32 cellular contexts compared by ENCODE assay signal in genomic region chr12:14911131-14911530, GRCh38. TPM values are rescaled to one million over a fixed set of nuclear protein-coding genes. Genes with fewer than 3 reads are reported as not detected.
DNase-seq lines count a peak whose midpoint lies in the region; ATAC-seq, FAIRE-seq and TF ChIP-seq lines count a peak whose summit lies in the region.
"Had no signal": no experiment of that assay in that cellular context is flagged by ENCODE, and none has a peak within 500 bp of the region (broad histone marks: within the 10 kb centered on the region; RNA-seq: fewer than 3 reads in every experiment).

No MANE protein-coding gene starts in this region.

- H3K27me3 ChIP-seq in endothelial cell of umbilical vein (ENCODE audit: control insufficient read depth in 2 of 2, insufficient read depth in 2 of 2, low read length in 2 of 2): no peaks in the 10 kb centered on the region
- H3K27me3 ChIP-seq: adrenal gland, hepatocyte, neural progenitor cell, pancreas had no signal

- DNase-seq in activated T-cell treated with anti-CD3 and anti-CD28 coated beads, Interleukin-2, amount 50 U/mL, for 72 hours: no peak
- DNase-seq in activated T-cell treated with anti-CD3 and anti-CD28 coated beads, Interleukin-2, amount 50 U/mL, for 48 hours: no peak
- no peak for DNase-seq in activated T-helper 2 cell treated with anti-CD3 and anti-CD28 coated beads, Interferon-gamma antibody, Interleukin-2, Interleukin-4, amounts not matched to agents 10 μg/mL and 5 μg/mL and 100 μg/mL, durations not matched to agents 14 hours and 24 hours and 36 hours (ENCODE audit: low spot score)
- DNase-seq in endothelial cell of umbilical vein (ENCODE audit: low read depth, low spot score) (no peak), SHP77 (lab: John Stamatoyannopoulos, UW) (no peak)
- DNase-seq in stimulated activated naive CD8-positive, alpha-beta T cell treated with anti-CD3 and anti-CD28 coated beads, Interleukin-15, amount 100 ng/mL, for 72 hours: no peak
- DNase-seq in central memory CD4-positive, alpha-beta T cell: no peak
- no peak for DNase-seq in stimulated activated naive CD4-positive, alpha-beta T cell (lab: John Stamatoyannopoulos, UW)
- DNase-seq: activated CD4-positive, CD25-positive, alpha-beta regulatory T cell treated with anti-CD3 and anti-CD28 coated beads, Interleukin-2, amount 50 U/mL, for 72 hours; adrenal gland; CD4-positive, alpha-beta T cell; DND-41; GF-D8; KBM-7; MM.1S; NCI-H1105 treated with DMSO at 0.1 percent for 48 hours; NCI-H1930; NK-92 treated with Interleukin-12 subunit alpha and Interleukin-12 subunit beta, amount 100 ng/mL, for 24 hours; pancreas; stimulated activated naive B cell treated with anti-CD40 and anti-IgM and Interleukin-4, amounts not matched to agents 10 μg/mL and 1 μg/mL and 100 μg/mL, for 72 hours; T-helper 2 cell had no signal

- BruUV-seq in endothelial cell of umbilical vein (replicated peaks; lab: Mats Ljungman, UMichigan): no TSS peak

- dilution Hi-C loops in endothelial cell of umbilical vein (cut with MboI; ENCODE audit: extremely low pct_ligation_motif_present, low sequenced_read_pairs): no loop called here

- no peaks in the 10 kb centered on the region for H3K79me2 ChIP-seq in endothelial cell of umbilical vein (ENCODE audit: control insufficient read depth, insufficient read depth, low read length)
- H3K79me2 ChIP-seq: hepatocyte had no signal

- POLR2A ChIA-PET in endothelial cell of umbilical vein (lab: Charles Lee): no interaction called here

- peaks cover 21% of the 10 kb centered on the region for H3K4me1 ChIP-seq in endothelial cell of umbilical vein (ENCODE audit: control insufficient read depth, extremely low read depth, insufficient read depth, low read length)
- H3K4me1 ChIP-seq: HAP-1, neural progenitor cell, pancreas had no signal

- no peaks in the 10 kb centered on the region for H3K36me3 ChIP-seq in endothelial cell of umbilical vein (ENCODE audit: control insufficient read depth in 2 of 2, extremely low read depth in 1 of 2, insufficient read depth in 2 of 2, low read length in 2 of 2)
- H3K36me3 ChIP-seq: adrenal gland, HAP-1, neural progenitor cell, thoracic aorta had no signal

- no peak for ATAC-seq in activated T-cell treated with anti-CD3 and anti-CD28 coated beads, Interleukin-2, amount 50 U/mL, for 72 hours (replicated peaks in 1 of 2)
- no peak for ATAC-seq in stimulated activated naive CD8-positive, alpha-beta T cell treated with anti-CD3 and anti-CD28 coated beads, Interleukin-15, amount 100 ng/mL, for 72 hours
- ATAC-seq: pancreas; Right ventricle myocardium inferior; SK-N-SH treated with all-trans-retinoic acid at 6 μM for 48 hours; stimulated activated naive B cell treated with anti-CD40 and anti-IgM and Interleukin-4, amounts not matched to agents 10 μg/mL and 1 μg/mL and 100 μg/mL, for 72 hours had no signal

- H3K9me3 ChIP-seq in endothelial cell of umbilical vein (replicated peaks; ENCODE audit: control insufficient read depth, insufficient read depth, low read length): no peaks in the 10 kb centered on the region
- H3K9me3 ChIP-seq: adrenal gland, HAP-1, pancreas, thoracic aorta had no signal

- peaks cover 0 to 5% of the 10 kb centered on the region in 2 donors for H3K9me3 Mint-ChIP-seq in activated T-cell treated with anti-CD3 and anti-CD28 coated beads, Interleukin-2, amount 50 U/mL, for 72 hours
- H3K9me3 Mint-ChIP-seq in activated T-helper 2 cell treated with anti-CD3 and anti-CD28 coated beads, Interferon-gamma antibody, Interleukin-2, Interleukin-4, amounts not matched to agents 10 μg/mL and 5 μg/mL and 100 μg/mL, durations not matched to agents 14 hours and 24 hours and 36 hours: no peaks in the 10 kb centered on the region
- H3K9me3 Mint-ChIP-seq in stimulated activated naive CD8-positive, alpha-beta T cell treated with anti-CD3 and anti-CD28 coated beads, Interleukin-15, amount 100 ng/mL, for 72 hours: peaks cover 0 to 7% of the 10 kb centered on the region in 2 donors
- H3K9me3 Mint-ChIP-seq: CD4-positive, alpha-beta T cell; neural progenitor cell had no signal

- peaks cover 58% of the 10 kb centered on the region for H3K4me1 Mint-ChIP-seq in activated T-cell treated with anti-CD3 and anti-CD28 coated beads, Interleukin-2, amount 50 U/mL, for 72 hours (ENCODE audit: low read depth)
- peaks cover 24% of the 10 kb centered on the region for H3K4me1 Mint-ChIP-seq in activated T-helper 2 cell treated with anti-CD3 and anti-CD28 coated beads, Interferon-gamma antibody, Interleukin-2, Interleukin-4, amounts not matched to agents 10 μg/mL and 5 μg/mL and 100 μg/mL, durations not matched to agents 14 hours and 24 hours and 36 hours (ENCODE audit: low read depth)
- H3K4me1 Mint-ChIP-seq in stimulated activated naive CD8-positive, alpha-beta T cell treated with anti-CD3 and anti-CD28 coated beads, Interleukin-15, amount 100 ng/mL, for 72 hours: peaks cover 30% of the 10 kb centered on the region
- H3K4me1 Mint-ChIP-seq: neural progenitor cell had no signal

- H3K4me3 Mint-ChIP-seq in activated T-cell treated with anti-CD3 and anti-CD28 coated beads, Interleukin-2, amount 50 U/mL, for 72 hours: peak overlapping the region; percentile 73 to 84
- no peak overlapping the region for H3K4me3 Mint-ChIP-seq in activated T-helper 2 cell treated with anti-CD3 and anti-CD28 coated beads, Interferon-gamma antibody, Interleukin-2, Interleukin-4, amounts not matched to agents 10 μg/mL and 5 μg/mL and 100 μg/mL, durations not matched to agents 14 hours and 24 hours and 36 hours (ENCODE audit: low read depth)
- peak overlapping the region; percentile 18 to 73 for H3K4me3 Mint-ChIP-seq in stimulated activated naive CD8-positive, alpha-beta T cell treated with anti-CD3 and anti-CD28 coated beads, Interleukin-15, amount 100 ng/mL, for 72 hours
- H3K4me3 Mint-ChIP-seq: brain; CD4-positive, alpha-beta T cell; neural progenitor cell; stimulated activated naive B cell treated with anti-CD40 and anti-IgM and Interleukin-4, amounts not matched to agents 10 μg/mL and 1 μg/mL and 100 μg/mL, for 72 hours had no signal

- peak overlapping the region; percentile 80 for H3K27ac Mint-ChIP-seq in activated T-cell treated with anti-CD3 and anti-CD28 coated beads, Interleukin-2, amount 50 U/mL, for 72 hours
- H3K27ac Mint-ChIP-seq in activated T-helper 2 cell treated with anti-CD3 and anti-CD28 coated beads, Interferon-gamma antibody, Interleukin-2, Interleukin-4, amounts not matched to agents 10 μg/mL and 5 μg/mL and 100 μg/mL, durations not matched to agents 14 hours and 24 hours and 36 hours: peak overlapping the region; percentile 91
- H3K27ac Mint-ChIP-seq in stimulated activated naive CD8-positive, alpha-beta T cell treated with anti-CD3 and anti-CD28 coated beads, Interleukin-15, amount 100 ng/mL, for 72 hours: peak overlapping the region; percentile 5 to 94
- H3K27ac Mint-ChIP-seq: brain; CD4-positive, alpha-beta T cell; neural progenitor cell; stimulated activated naive B cell treated with anti-CD40 and anti-IgM and Interleukin-4, amounts not matched to agents 10 μg/mL and 1 μg/mL and 100 μg/mL, for 72 hours had no signal

- H4K20me1 ChIP-seq in endothelial cell of umbilical vein (replicated peaks; ENCODE audit: control insufficient read depth, extremely low read depth, insufficient read depth, low read length): no peaks in the 10 kb centered on the region

- no peak overlapping the region for H3K9ac ChIP-seq in endothelial cell of umbilical vein (replicated peaks; ENCODE audit: extremely low read depth, insufficient read depth, low read length)
- H3K9ac ChIP-seq: neural progenitor cell had no signal

- TF ChIP-seq POLR2A in endothelial cell of umbilical vein (IDR thresholded peaks at IDR 0.05; ENCODE audit: low read depth, low read length): no peak

- intact Hi-C loops in activated T-helper 2 cell treated with anti-CD3 and anti-CD28 coated beads, Interferon-gamma antibody, Interleukin-2, Interleukin-4, amounts not matched to agents 10 μg/mL and 5 μg/mL and 100 μg/mL, durations not matched to agents 14 hours and 24 hours and 36 hours (cut with micrococcal nuclease): no loop called here
- intact Hi-C loops in endothelial cell of umbilical vein (cut with micrococcal nuclease): no loop called here

- no peak overlapping the region for H3K4me2 ChIP-seq in endothelial cell of umbilical vein (ENCODE audit: insufficient read depth, low read length)
- H3K4me2 ChIP-seq: hepatocyte, neural progenitor cell had no signal

- H3K9me1 ChIP-seq in endothelial cell of umbilical vein (replicated peaks; ENCODE audit: control insufficient read depth, extremely low read depth, insufficient read depth, low read length): no peaks in the 10 kb centered on the region

- peak overlapping the region; percentile 69 for H3K27ac ChIP-seq in endothelial cell of umbilical vein (ENCODE audit: insufficient read depth, low read depth, low read length)
- H3K27ac ChIP-seq: HL-60, neural progenitor cell, pancreas, thoracic aorta had no signal

- no peaks in the 10 kb centered on the region for H3K27me3 Mint-ChIP-seq in activated T-cell treated with anti-CD3 and anti-CD28 coated beads, Interleukin-2, amount 50 U/mL, for 72 hours (ENCODE audit: low read depth)
- H3K27me3 Mint-ChIP-seq in activated T-helper 2 cell treated with anti-CD3 and anti-CD28 coated beads, Interferon-gamma antibody, Interleukin-2, Interleukin-4, amounts not matched to agents 10 μg/mL and 5 μg/mL and 100 μg/mL, durations not matched to agents 14 hours and 24 hours and 36 hours (ENCODE audit: low read depth): no peaks in the 10 kb centered on the region
- H3K27me3 Mint-ChIP-seq in stimulated activated naive CD8-positive, alpha-beta T cell treated with anti-CD3 and anti-CD28 coated beads, Interleukin-15, amount 100 ng/mL, for 72 hours: no peaks in the 10 kb centered on the region
- H3K27me3 Mint-ChIP-seq: CD4-positive, alpha-beta T cell; stimulated activated naive B cell treated with anti-CD40 and anti-IgM and Interleukin-4, amounts not matched to agents 10 μg/mL and 1 μg/mL and 100 μg/mL, for 72 hours had no signal

- no peak for FAIRE-seq in endothelial cell of umbilical vein (lab: Jason Lieb, UNC)
- FAIRE-seq: D721Med, pancreas had no signal

- peaks cover 12 to 16% of the 10 kb centered on the region in 2 donors for H3K36me3 Mint-ChIP-seq in activated T-cell treated with anti-CD3 and anti-CD28 coated beads, Interleukin-2, amount 50 U/mL, for 72 hours (ENCODE audit: insufficient read depth in 2 of 2)
- peaks cover 73% of the 10 kb centered on the region for H3K36me3 Mint-ChIP-seq in activated T-helper 2 cell treated with anti-CD3 and anti-CD28 coated beads, Interferon-gamma antibody, Interleukin-2, Interleukin-4, amounts not matched to agents 10 μg/mL and 5 μg/mL and 100 μg/mL, durations not matched to agents 14 hours and 24 hours and 36 hours (ENCODE audit: low read depth)
- H3K36me3 Mint-ChIP-seq: brain, neural progenitor cell had no signal

- CTCF ChIA-PET in endothelial cell of umbilical vein (lab: Charles Lee): no interaction called here

- no peak for TF ChIP-seq CTCF in endothelial cell of umbilical vein (IDR thresholded peaks at IDR 0.05; ENCODE audit: extremely low read depth in 1 of 2, insufficient read depth in 1 of 2, low read depth in 1 of 2, low read length in 2 of 2)

- no peak overlapping the region for H3K4me3 ChIP-seq in endothelial cell of umbilical vein (replicated peaks in 1 of 3; ENCODE audit: insufficient read depth in 1 of 3, low read depth in 1 of 3, low read length in 3 of 3)
- H3K4me3 ChIP-seq: adrenal gland, HAP-1, hepatocyte, lung, neural progenitor cell, pancreas, thoracic aorta had no signal

- H2AFZ ChIP-seq in endothelial cell of umbilical vein (ENCODE audit: low read depth, low read length): no peak overlapping the region
- H2AFZ ChIP-seq: hepatocyte, neural progenitor cell had no signal

RNA-seq across cellular contexts. Expression of gene MGP, which starts 25.5 kb away (rescaled TPM):
- total RNA-seq in activated T-cell treated with anti-CD3 and anti-CD28 coated beads, Interleukin-2, amount 50 U/mL, for 72 hours: under 1 TPM in 1 of 2 donors, not detected in 1; 0.67 TPM
- not detected in 2 replicates for total RNA-seq in activated T-helper 2 cell treated with anti-CD3 and anti-CD28 coated beads, Interferon-gamma antibody, Interleukin-2, Interleukin-4, amounts not matched to agents 10 μg/mL and 5 μg/mL and 100 μg/mL, durations not matched to agents 14 hours and 24 hours and 36 hours
- total RNA-seq in endothelial cell of umbilical vein: 284 and 398 TPM in 2 replicates
- 479 and 538 TPM in 2 replicates for polyA plus RNA-seq in endothelial cell of umbilical vein
- 472 and 563 TPM in 2 replicates for polyA plus RNA-seq in endothelial cell of umbilical vein (2011; cell fraction: cytosol; rRNA removed)
- 160 and 196 TPM in 2 replicates for polyA plus RNA-seq in endothelial cell of umbilical vein (2011; cell fraction: nucleus; rRNA removed)
- polyA plus RNA-seq in endothelial cell of umbilical vein (2012): 268 and 939 TPM in 2 replicates
- 264 and 315 TPM in 2 replicates for polyA minus RNA-seq in endothelial cell of umbilical vein
- not detected for polyA minus RNA-seq in endothelial cell of umbilical vein (2011; cell fraction: cytosol; rRNA and poly(A)+ RNA removed)
- 75.3 and 93.4 TPM in 2 replicates for polyA minus RNA-seq in endothelial cell of umbilical vein (2011; cell fraction: nucleus; rRNA and poly(A)+ RNA removed)
- total RNA-seq: A673 had no signal

RNA-seq across cellular contexts. Expression of gene ERP27, which starts 27.2 kb away (rescaled TPM):
- 1 to 10 TPM; 3.8 to 4.0 TPM for total RNA-seq in activated T-cell treated with anti-CD3 and anti-CD28 coated beads, Interleukin-2, amount 50 U/mL, for 72 hours
- 3.2 and 4.7 TPM in 2 replicates for total RNA-seq in activated T-helper 2 cell treated with anti-CD3 and anti-CD28 coated beads, Interferon-gamma antibody, Interleukin-2, Interleukin-4, amounts not matched to agents 10 μg/mL and 5 μg/mL and 100 μg/mL, durations not matched to agents 14 hours and 24 hours and 36 hours
- 0.88 and 1.4 TPM in 2 replicates for total RNA-seq in endothelial cell of umbilical vein
- 0.67 and 0.70 TPM in 2 replicates for polyA plus RNA-seq in endothelial cell of umbilical vein
- polyA plus RNA-seq in endothelial cell of umbilical vein (2011; cell fraction: cytosol; rRNA removed): 0.75 and 0.98 TPM in 2 replicates
- 2.5 and 3.4 TPM in 2 replicates for polyA plus RNA-seq in endothelial cell of umbilical vein (2011; cell fraction: nucleus; rRNA removed)
- polyA plus RNA-seq in endothelial cell of umbilical vein (2012): 0.62 and 0.68 TPM in 2 replicates
- 1.9 and 2.9 TPM in 2 replicates for polyA minus RNA-seq in endothelial cell of umbilical vein
- not detected for polyA minus RNA-seq in endothelial cell of umbilical vein (2011; cell fraction: cytosol; rRNA and poly(A)+ RNA removed)
- polyA minus RNA-seq in endothelial cell of umbilical vein (2011; cell fraction: nucleus; rRNA and poly(A)+ RNA removed): 6.1 and 8.8 TPM in 2 replicates
- total RNA-seq: A673 had no signal

RNA-seq across cellular contexts. Expression of gene ARHGDIB, which starts 50.3 kb away (rescaled TPM):
- total RNA-seq in activated T-cell treated with anti-CD3 and anti-CD28 coated beads, Interleukin-2, amount 50 U/mL, for 72 hours: 100 to 1,000 TPM; 402 to 450 TPM
- total RNA-seq in activated T-helper 2 cell treated with anti-CD3 and anti-CD28 coated beads, Interferon-gamma antibody, Interleukin-2, Interleukin-4, amounts not matched to agents 10 μg/mL and 5 μg/mL and 100 μg/mL, durations not matched to agents 14 hours and 24 hours and 36 hours: 535 and 561 TPM in 2 replicates
- total RNA-seq in endothelial cell of umbilical vein: 483 and 550 TPM in 2 replicates
- polyA plus RNA-seq in endothelial cell of umbilical vein: 1,200 and 1,245 TPM in 2 replicates
- 1,171 and 1,649 TPM in 2 replicates for polyA plus RNA-seq in endothelial cell of umbilical vein (2011; cell fraction: cytosol; rRNA removed)
- 559 and 560 TPM in 2 replicates for polyA plus RNA-seq in endothelial cell of umbilical vein (2011; cell fraction: nucleus; rRNA removed)
- polyA plus RNA-seq in endothelial cell of umbilical vein (2012): 796 and 1,005 TPM in 2 replicates
- polyA minus RNA-seq in endothelial cell of umbilical vein: 805 and 875 TPM in 2 replicates
- polyA minus RNA-seq in endothelial cell of umbilical vein (2011; cell fraction: cytosol; rRNA and poly(A)+ RNA removed): not detected
- polyA minus RNA-seq in endothelial cell of umbilical vein (2011; cell fraction: nucleus; rRNA and poly(A)+ RNA removed): 185 and 242 TPM in 2 replicates

Comparison
In these comparisons a context has a peak if more than half of its experiments do, and no peak if none do; other contexts are left out.
1. RNA of gene MGP, which starts 25.5 kb away (total RNA-seq): 284 to 398 TPM in endothelial cell of umbilical vein; 0.67 TPM in activated T-cell treated with anti-CD3 and anti-CD28 coated beads, Interleukin-2, amount 50 U/mL, for 72 hours and not detected in activated T-helper 2 cell treated with anti-CD3 and anti-CD28 coated beads, Interferon-gamma antibody, Interleukin-2, Interleukin-4, amounts not matched to agents 10 μg/mL and 5 μg/mL and 100 μg/mL, durations not matched to agents 14 hours and 24 hours and 36 hours; every median in the first group is over 100 times any median in the second.
2. Peak in every context shown above with its lines, with median percentiles within 50 percentile points of each other: H3K27ac Mint-ChIP-seq.